1 cellular context compared by ENCODE assay signal in the genomic region with DNA sequence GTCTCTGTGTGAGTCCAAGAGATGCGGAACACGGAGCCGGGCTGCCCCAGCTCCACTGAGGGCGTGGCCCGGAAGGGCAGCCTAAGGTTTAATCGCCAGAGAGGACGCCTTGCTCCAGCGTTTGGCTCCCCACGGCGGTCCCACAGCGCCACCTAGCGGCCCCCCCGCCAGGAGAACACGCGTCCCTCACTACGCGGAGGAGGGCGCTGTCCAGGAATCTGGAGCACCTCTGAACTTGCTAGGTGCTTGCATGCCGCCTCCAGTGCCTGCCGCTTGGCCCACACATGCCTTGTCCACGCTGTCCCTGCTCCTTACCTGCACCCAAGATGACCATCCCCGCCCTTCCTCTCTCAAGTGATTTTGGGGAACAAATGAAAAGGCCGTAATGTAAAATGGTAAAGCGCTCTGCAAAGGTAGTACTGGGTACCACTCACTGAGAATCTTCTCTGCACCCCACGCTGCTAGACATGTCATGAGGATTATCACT.
A peak's percentile ranks its signal among the peaks of the same experiment; 100 is the strongest.
TF ChIP-seq lines count a peak whose summit lies in the region.

No MANE protein-coding gene starts in this region.

TF ChIP-seq in K562, 482 proteins besides CTCF, POLR2A, EP300 and RAD21 (continued from another document and continues in another):
- TF ChIP-seq, protein P1, sequence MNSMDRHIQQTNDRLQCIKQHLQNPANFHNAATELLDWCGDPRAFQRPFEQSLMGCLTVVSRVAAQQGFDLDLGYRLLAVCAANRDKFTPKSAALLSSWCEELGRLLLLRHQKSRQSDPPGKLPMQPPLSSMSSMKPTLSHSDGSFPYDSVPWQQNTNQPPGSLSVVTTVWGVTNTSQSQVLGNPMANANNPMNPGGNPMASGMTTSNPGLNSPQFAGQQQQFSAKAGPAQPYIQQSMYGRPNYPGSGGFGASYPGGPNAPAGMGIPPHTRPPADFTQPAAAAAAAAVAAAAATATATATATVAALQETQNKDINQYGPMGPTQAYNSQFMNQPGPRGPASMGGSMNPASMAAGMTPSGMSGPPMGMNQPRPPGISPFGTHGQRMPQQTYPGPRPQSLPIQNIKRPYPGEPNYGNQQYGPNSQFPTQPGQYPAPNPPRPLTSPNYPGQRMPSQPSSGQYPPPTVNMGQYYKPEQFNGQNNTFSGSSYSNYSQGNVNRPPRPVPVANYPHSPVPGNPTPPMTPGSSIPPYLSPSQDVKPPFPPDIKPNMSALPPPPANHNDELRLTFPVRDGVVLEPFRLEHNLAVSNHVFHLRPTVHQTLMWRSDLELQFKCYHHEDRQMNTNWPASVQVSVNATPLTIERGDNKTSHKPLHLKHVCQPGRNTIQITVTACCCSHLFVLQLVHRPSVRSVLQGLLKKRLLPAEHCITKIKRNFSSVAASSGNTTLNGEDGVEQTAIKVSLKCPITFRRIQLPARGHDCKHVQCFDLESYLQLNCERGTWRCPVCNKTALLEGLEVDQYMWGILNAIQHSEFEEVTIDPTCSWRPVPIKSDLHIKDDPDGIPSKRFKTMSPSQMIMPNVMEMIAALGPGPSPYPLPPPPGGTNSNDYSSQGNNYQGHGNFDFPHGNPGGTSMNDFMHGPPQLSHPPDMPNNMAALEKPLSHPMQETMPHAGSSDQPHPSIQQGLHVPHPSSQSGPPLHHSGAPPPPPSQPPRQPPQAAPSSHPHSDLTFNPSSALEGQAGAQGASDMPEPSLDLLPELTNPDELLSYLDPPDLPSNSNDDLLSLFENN (IDR thresholded peaks at IDR 0.05; ENCODE audit: low read depth in 2 of 2, low read length in 2 of 2), result peak in 1 of 2 experiments; percentile 54; a peak in 1 of 4 replicates
- TF ChIP-seq ZFPM2 (CRISPR knock-in tag; IDR thresholded peaks at IDR 0.05), result no peak
- no peak for TF ChIP-seq NR3C1 (CRISPR knock-in tag; IDR thresholded peaks at IDR 0.05)
- TF ChIP-seq, protein P2, sequence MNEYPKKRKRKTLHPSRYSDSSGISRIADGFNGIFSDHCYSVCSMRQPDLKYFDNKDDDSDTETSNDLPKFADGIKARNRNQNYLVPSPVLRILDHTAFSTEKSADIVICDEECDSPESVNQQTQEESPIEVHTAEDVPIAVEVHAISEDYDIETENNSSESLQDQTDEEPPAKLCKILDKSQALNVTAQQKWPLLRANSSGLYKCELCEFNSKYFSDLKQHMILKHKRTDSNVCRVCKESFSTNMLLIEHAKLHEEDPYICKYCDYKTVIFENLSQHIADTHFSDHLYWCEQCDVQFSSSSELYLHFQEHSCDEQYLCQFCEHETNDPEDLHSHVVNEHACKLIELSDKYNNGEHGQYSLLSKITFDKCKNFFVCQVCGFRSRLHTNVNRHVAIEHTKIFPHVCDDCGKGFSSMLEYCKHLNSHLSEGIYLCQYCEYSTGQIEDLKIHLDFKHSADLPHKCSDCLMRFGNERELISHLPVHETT (CRISPR knock-in tag; conservative IDR thresholded peaks at IDR 0.05 in 1 of 2, IDR thresholded peaks at IDR 0.05 in 1 of 2), result no peak
- no peak for TF ChIP-seq NCOA6 (IDR thresholded peaks at IDR 0.05)
- no peak for TF ChIP-seq RBM15 (IDR thresholded peaks at IDR 0.05; ENCODE audit: insufficient read depth, low read length)
- TF ChIP-seq PHF8 (IDR thresholded peaks at IDR 0.05; ENCODE audit: borderline replicate concordance, low read length), result no peak
- peak; percentile 64 for TF ChIP-seq CCNT2 (IDR thresholded peaks at IDR 0.05; ENCODE audit: borderline replicate concordance, extremely low read depth, insufficient read length, low read depth, low read length)
- TF ChIP-seq NCOR1 (IDR thresholded peaks at IDR 0.05), result 0 out of 2 replicates have a peak, but pooled peaks have one; percentile 38
- TF ChIP-seq, protein P3, sequence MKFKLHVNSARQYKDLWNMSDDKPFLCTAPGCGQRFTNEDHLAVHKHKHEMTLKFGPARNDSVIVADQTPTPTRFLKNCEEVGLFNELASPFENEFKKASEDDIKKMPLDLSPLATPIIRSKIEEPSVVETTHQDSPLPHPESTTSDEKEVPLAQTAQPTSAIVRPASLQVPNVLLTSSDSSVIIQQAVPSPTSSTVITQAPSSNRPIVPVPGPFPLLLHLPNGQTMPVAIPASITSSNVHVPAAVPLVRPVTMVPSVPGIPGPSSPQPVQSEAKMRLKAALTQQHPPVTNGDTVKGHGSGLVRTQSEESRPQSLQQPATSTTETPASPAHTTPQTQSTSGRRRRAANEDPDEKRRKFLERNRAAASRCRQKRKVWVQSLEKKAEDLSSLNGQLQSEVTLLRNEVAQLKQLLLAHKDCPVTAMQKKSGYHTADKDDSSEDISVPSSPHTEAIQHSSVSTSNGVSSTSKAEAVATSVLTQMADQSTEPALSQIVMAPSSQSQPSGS (CRISPR knock-in tag; IDR thresholded peaks at IDR 0.05), result no peak
- no peak for TF ChIP-seq NFRKB (IDR thresholded peaks at IDR 0.05; ENCODE audit: low read depth)
- no peak for TF ChIP-seq EWSR1 (IDR thresholded peaks at IDR 0.05; ENCODE audit: borderline replicate concordance, low read depth, partially characterized antibody)
- TF ChIP-seq MIER1 (IDR thresholded peaks at IDR 0.05; ENCODE audit: low read depth), result no peak
- no peak for TF ChIP-seq SLC30A9 (CRISPR knock-in tag; IDR thresholded peaks at IDR 0.05)
- TF ChIP-seq ZNF212 (CRISPR knock-in tag; IDR thresholded peaks at IDR 0.05), result no peak
- TF ChIP-seq C11orf30 (IDR thresholded peaks at IDR 0.05; ENCODE audit: low read depth), result no peak
- TF ChIP-seq SP1 (CRISPR knock-in tag; IDR thresholded peaks at IDR 0.05), result peak; percentile 74
- no peak for TF ChIP-seq NR2F6 (CRISPR knock-in tag; IDR thresholded peaks at IDR 0.05)
- TF ChIP-seq ZNF140 (CRISPR knock-in tag; IDR thresholded peaks at IDR 0.05), result no peak
- TF ChIP-seq, protein P4, sequence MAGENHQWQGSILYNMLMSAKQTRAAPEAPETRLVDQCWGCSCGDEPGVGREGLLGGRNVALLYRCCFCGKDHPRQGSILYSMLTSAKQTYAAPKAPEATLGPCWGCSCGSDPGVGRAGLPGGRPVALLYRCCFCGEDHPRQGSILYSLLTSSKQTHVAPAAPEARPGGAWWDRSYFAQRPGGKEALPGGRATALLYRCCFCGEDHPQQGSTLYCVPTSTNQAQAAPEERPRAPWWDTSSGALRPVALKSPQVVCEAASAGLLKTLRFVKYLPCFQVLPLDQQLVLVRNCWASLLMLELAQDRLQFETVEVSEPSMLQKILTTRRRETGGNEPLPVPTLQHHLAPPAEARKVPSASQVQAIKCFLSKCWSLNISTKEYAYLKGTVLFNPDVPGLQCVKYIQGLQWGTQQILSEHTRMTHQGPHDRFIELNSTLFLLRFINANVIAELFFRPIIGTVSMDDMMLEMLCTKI (IDR thresholded peaks at IDR 0.05; ENCODE audit: partially characterized antibody), result no peak
- TF ChIP-seq, protein P5, sequence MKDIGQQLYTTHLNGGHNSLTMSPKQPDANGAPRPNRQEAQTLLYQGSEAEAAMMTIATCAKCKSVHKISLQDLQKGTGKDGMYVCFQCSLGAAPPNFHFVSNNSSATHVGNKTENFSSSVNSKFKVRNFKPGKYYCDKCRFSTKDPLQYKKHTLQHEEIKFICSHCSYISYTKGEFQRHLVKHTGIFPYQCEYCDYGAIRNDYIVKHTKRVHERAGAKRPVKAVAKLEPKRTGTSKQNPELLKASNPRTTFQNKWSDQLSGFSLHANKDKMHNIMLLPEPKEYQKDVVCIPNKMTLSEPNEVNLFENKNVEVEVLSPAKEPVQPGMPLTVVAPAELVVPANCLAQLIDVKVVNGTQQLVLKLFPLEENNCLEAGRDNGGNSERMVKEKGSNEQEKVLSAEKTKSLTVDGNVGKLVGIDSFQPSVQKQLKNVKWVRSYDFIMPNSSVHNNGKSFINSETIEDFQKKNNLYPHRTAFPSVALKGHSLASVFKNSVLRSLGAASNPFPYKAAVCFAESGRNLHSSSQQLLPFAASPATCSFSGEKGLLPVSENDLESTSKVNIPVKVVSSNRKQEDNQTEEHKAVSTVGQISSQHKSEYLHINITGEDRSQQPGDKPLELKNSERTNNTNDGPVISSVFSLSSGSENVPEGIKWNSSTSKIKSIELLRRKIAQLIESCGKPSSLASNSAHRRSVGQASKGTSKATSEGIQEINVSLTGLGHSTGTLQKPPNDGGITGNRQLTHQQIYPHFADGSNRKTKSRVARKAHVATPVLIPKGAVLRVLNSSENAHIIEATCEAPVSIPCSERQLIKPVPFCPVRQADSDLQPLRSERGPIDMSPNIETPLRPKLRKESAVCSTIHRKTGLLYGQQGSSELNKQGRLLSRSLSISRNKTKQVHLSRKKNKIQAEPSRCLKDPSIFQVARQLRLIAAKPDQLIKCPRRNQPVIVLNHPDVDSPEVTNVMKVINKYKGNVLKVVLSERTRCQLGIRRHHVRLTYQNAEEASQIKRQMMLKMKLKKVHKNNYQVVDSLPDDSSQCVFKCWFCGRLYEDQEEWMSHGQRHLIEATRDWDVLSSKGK (CRISPR knock-in tag; IDR thresholded peaks at IDR 0.05), result no peak
- TF ChIP-seq KDM4B (IDR thresholded peaks at IDR 0.05; ENCODE audit: borderline replicate concordance in 2 of 2, low read depth in 1 of 2), result peak in 1 of 2 experiments; percentile 35; a peak in 1 of 4 replicates
- no peak for TF ChIP-seq NFATC3 (IDR thresholded peaks at IDR 0.05)
- no peak for TF ChIP-seq SRSF7 (optimal IDR thresholded peaks at IDR 0.05; ENCODE audit: low read depth, low read length)
- TF ChIP-seq ELF1 (tag; IDR thresholded peaks at IDR 0.05), result peak; percentile 88
- TF ChIP-seq, protein P6, sequence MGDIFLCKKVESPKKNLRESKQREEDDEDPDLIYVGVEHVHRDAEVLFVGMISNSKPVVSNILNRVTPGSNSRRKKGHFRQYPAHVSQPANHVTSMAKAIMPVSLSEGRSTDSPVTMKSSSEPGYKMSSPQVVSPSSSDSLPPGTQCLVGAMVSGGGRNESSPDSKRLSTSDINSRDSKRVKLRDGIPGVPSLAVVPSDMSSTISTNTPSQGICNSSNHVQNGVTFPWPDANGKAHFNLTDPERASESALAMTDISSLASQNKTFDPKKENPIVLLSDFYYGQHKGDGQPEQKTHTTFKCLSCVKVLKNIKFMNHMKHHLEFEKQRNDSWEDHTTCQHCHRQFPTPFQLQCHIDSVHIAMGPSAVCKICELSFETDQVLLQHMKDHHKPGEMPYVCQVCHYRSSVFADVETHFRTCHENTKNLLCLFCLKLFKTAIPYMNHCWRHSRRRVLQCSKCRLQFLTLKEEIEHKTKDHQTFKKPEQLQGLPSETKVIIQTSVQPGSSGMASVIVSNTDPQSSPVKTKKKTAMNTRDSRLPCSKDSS (IDR thresholded peaks at IDR 0.05; ENCODE audit: low read depth, partially characterized antibody), result no peak
- no peak for TF ChIP-seq NCOA1 (IDR thresholded peaks at IDR 0.05; ENCODE audit: low read depth)
- TF ChIP-seq, protein P7, sequence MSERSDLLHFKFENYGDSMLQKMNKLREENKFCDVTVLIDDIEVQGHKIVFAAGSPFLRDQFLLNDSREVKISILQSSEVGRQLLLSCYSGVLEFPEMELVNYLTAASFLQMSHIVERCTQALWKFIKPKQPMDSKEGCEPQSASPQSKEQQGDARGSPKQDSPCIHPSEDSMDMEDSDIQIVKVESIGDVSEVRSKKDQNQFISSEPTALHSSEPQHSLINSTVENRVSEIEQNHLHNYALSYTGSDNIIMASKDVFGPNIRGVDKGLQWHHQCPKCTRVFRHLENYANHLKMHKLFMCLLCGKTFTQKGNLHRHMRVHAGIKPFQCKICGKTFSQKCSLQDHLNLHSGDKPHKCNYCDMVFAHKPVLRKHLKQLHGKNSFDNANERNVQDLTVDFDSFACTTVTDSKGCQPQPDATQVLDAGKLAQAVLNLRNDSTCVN (CRISPR knock-in tag; IDR thresholded peaks at IDR 0.05), result no peak
- TF ChIP-seq SMARCB1 (IDR thresholded peaks at IDR 0.05; ENCODE audit: insufficient read length, low read depth), result peak; percentile 71
- TF ChIP-seq HMG20A (CRISPR knock-in tag; conservative IDR thresholded peaks at IDR 0.05), result no peak
- TF ChIP-seq KAT8 (IDR thresholded peaks at IDR 0.05; ENCODE audit: low read depth), result no peak
- TF ChIP-seq, protein P8, sequence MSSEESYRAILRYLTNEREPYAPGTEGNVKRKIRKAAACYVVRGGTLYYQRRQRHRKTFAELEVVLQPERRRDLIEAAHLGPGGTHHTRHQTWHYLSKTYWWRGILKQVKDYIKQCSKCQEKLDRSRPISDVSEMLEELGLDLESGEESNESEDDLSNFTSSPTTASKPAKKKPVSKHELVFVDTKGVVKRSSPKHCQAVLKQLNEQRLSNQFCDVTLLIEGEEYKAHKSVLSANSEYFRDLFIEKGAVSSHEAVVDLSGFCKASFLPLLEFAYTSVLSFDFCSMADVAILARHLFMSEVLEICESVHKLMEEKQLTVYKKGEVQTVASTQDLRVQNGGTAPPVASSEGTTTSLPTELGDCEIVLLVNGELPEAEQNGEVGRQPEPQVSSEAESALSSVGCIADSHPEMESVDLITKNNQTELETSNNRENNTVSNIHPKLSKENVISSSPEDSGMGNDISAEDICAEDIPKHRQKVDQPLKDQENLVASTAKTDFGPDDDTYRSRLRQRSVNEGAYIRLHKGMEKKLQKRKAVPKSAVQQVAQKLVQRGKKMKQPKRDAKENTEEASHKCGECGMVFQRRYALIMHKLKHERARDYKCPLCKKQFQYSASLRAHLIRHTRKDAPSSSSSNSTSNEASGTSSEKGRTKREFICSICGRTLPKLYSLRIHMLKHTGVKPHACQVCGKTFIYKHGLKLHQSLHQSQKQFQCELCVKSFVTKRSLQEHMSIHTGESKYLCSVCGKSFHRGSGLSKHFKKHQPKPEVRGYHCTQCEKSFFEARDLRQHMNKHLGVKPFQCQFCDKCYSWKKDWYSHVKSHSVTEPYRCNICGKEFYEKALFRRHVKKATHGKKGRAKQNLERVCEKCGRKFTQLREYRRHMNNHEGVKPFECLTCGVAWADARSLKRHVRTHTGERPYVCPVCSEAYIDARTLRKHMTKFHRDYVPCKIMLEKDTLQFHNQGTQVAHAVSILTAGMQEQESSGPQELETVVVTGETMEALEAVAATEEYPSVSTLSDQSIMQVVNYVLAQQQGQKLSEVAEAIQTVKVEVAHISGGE (CRISPR knock-in tag; IDR thresholded peaks at IDR 0.05), result no peak
- TF ChIP-seq, protein P9, sequence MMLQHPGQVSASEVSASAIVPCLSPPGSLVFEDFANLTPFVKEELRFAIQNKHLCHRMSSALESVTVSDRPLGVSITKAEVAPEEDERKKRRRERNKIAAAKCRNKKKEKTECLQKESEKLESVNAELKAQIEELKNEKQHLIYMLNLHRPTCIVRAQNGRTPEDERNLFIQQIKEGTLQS (IDR thresholded peaks at IDR 0.05), result no peak
- TF ChIP-seq, protein P9 (CRISPR knock-in tag; conservative IDR thresholded peaks at IDR 0.05), result peak; percentile 55; the same call in 1 of the 2 replicates
- TF ChIP-seq, protein P10, sequence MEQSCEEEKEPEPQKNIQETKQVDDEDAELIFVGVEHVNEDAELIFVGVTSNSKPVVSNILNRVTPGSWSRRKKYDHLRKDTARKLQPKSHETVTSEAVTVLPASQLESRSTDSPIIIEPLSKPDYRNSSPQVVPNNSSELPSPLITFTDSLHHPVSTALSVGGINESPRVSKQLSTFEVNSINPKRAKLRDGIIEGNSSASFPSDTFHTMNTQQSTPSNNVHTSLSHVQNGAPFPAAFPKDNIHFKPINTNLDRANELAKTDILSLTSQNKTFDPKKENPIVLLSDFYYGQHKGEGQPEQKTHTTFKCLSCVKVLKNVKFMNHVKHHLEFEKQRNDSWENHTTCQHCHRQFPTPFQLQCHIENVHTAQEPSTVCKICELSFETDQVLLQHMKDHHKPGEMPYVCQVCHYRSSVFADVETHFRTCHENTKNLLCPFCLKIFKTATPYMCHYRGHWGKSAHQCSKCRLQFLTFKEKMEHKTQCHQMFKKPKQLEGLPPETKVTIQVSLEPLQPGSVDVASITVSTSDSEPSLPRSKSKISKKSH (CRISPR knock-in tag; IDR thresholded peaks at IDR 0.05), result no peak
- TF ChIP-seq TCF3 (CRISPR knock-in tag; IDR thresholded peaks at IDR 0.05), result peak; percentile 63
- TF ChIP-seq ZNF3 (CRISPR knock-in tag; IDR thresholded peaks at IDR 0.05), result no peak
- TF ChIP-seq CBX2 (IDR thresholded peaks at IDR 0.05; ENCODE audit: insufficient read depth, low read length, poor library complexity, severe bottlenecking), result no peak
- TF ChIP-seq ZNF316 (IDR thresholded peaks at IDR 0.05), result no peak
- no peak for TF ChIP-seq IRF2 (CRISPR knock-in tag; IDR thresholded peaks at IDR 0.05)
- TF ChIP-seq CAMTA2 (CRISPR knock-in tag; conservative IDR thresholded peaks at IDR 0.05), result no peak
